Comparison of ENCODE assay signal across 11 cellular contexts in genomic region chr13:44818428-44818827, GRCh38.
DNase-seq lines count a peak whose midpoint lies in the region; ATAC-seq and TF ChIP-seq lines count a peak whose summit lies in the region.
"Had no signal": no experiment of that assay in that cellular context is flagged by ENCODE, and none has a peak within 500 bp of the region (broad histone marks: within the 10 kb centered on the region; RNA-seq: fewer than 3 reads in every experiment).

No MANE protein-coding gene starts in this region.

- peak; percentile 26 for DNase-seq in NCI-H2029 (lab: John Stamatoyannopoulos, UW)
- DNase-seq in NCI-H2029 treated with DMSO at 0.1 percent for 48 hours (lab: John Stamatoyannopoulos, UW): no peak
- peak; percentile 27 for DNase-seq in NCI-H345 (lab: John Stamatoyannopoulos, UW)
- DNase-seq in T47D (ENCODE audit: low read depth in 1 of 2, low spot score in 1 of 2): peak; percentile 23 to 60
- peak; percentile 81 for DNase-seq in neural progenitor cell (ENCODE audit: low spot score)
- DNase-seq in activated T-cell treated with anti-CD3 and anti-CD28 coated beads, Interleukin-2, amount 50 U/mL, for 72 hours: no peak
- no peak for DNase-seq in adrenal gland
- no peak for DNase-seq in T-cell
- DNase-seq: gastrocnemius medialis had no signal

- H3K4me1 Mint-ChIP-seq in neural progenitor cell: peaks cover 16% of the 10 kb centered on the region
- H3K4me1 Mint-ChIP-seq in activated T-cell treated with anti-CD3 and anti-CD28 coated beads, Interleukin-2, amount 50 U/mL, for 72 hours (ENCODE audit: low read depth): peaks cover 31% of the 10 kb centered on the region
- no peaks in the 10 kb centered on the region for H3K4me1 Mint-ChIP-seq in T-cell

- H4K20me1 ChIP-seq in neural progenitor cell (ENCODE audit: low read depth): no peaks in the 10 kb centered on the region

- no peaks in the 10 kb centered on the region for H3K79me2 ChIP-seq in neural progenitor cell (ENCODE audit: low read depth)

- intact Hi-C loops in adrenal gland (cut with DNase I): no loop called here

- H2AFZ ChIP-seq in neural progenitor cell (replicated peaks): peak overlapping the region; percentile 76

- H3K27me3 Mint-ChIP-seq in neural progenitor cell (ENCODE audit: insufficient read depth, low read depth): peaks cover 11% of the 10 kb centered on the region
- peaks cover 51% of the 10 kb centered on the region for H3K27me3 Mint-ChIP-seq in activated T-cell treated with anti-CD3 and anti-CD28 coated beads, Interleukin-2, amount 50 U/mL, for 72 hours (ENCODE audit: low read depth)
- peaks cover 3 to 10% of the 10 kb centered on the region in 2 donors for H3K27me3 Mint-ChIP-seq in T-cell

- TF ChIP-seq CTCF in neural progenitor cell (IDR thresholded peaks at IDR 0.05) (peak; percentile 64), adrenal gland (IDR thresholded peaks at IDR 0.05) (peak in 1 of 6 experiments; percentile 10)

- POLR2A ChIA-PET in T-cell (lab: Charles Lee): no interaction called here

- H3K27ac Mint-ChIP-seq in neural progenitor cell: no peak overlapping the region
- no peak overlapping the region for H3K27ac Mint-ChIP-seq in activated T-cell treated with anti-CD3 and anti-CD28 coated beads, Interleukin-2, amount 50 U/mL, for 72 hours
- H3K27ac Mint-ChIP-seq in T-cell: no peak overlapping the region

- H3F3A ChIP-seq in neural progenitor cell (ENCODE audit: low read depth): no peaks in the 10 kb centered on the region

- TF ChIP-seq POLR2A in adrenal gland (IDR thresholded peaks at IDR 0.05): no peak

- H3K4me2 ChIP-seq in neural progenitor cell: no peak overlapping the region

- H3K9ac ChIP-seq in neural progenitor cell: no peak overlapping the region

- H3K36me3 ChIP-seq in neural progenitor cell (no peaks in the 10 kb centered on the region), adrenal gland (replicated peaks in 1 of 2) (no peaks in the 10 kb centered on the region)
- H3K36me3 ChIP-seq: gastrocnemius medialis, vagina had no signal

- H3K4me3 ChIP-seq in neural progenitor cell: no peak overlapping the region
- no peak overlapping the region for H3K4me3 ChIP-seq in adrenal gland
- H3K4me3 ChIP-seq: gastrocnemius medialis, skin epidermis, vagina had no signal

- in situ Hi-C loops in T47D (cut with HindIII; ENCODE audit: low pct_unique_long_range_greater_than_20kb, low sequenced_read_pairs): no loop called here

- ATAC-seq in activated T-cell treated with anti-CD3 and anti-CD28 coated beads, Interleukin-2, amount 50 U/mL, for 72 hours (replicated peaks in 1 of 2): no peak
- no peak for ATAC-seq in T-cell (replicated peaks in 1 of 4)
- ATAC-seq: gastrocnemius medialis had no signal

- H3K27me3 ChIP-seq in neural progenitor cell: no peaks in the 10 kb centered on the region
- H3K27me3 ChIP-seq in adrenal gland: no peaks in the 10 kb centered on the region
- H3K27me3 ChIP-seq: gastrocnemius medialis, vagina had no signal

- H3K9me3 Mint-ChIP-seq in neural progenitor cell: no peaks in the 10 kb centered on the region
- H3K9me3 Mint-ChIP-seq in activated T-cell treated with anti-CD3 and anti-CD28 coated beads, Interleukin-2, amount 50 U/mL, for 72 hours: no peaks in the 10 kb centered on the region
- H3K9me3 Mint-ChIP-seq in T-cell: no peaks in the 10 kb centered on the region

- H3K4me1 ChIP-seq in neural progenitor cell (peaks cover 4% of the 10 kb centered on the region), adrenal gland (replicated peaks in 1 of 2) (peaks cover 8 to 16% of the 10 kb centered on the region in 2 donors)
- H3K4me1 ChIP-seq: vagina had no signal

- H3K27ac ChIP-seq in neural progenitor cell: no peak overlapping the region
- no peak overlapping the region for H3K27ac ChIP-seq in adrenal gland
- H3K27ac ChIP-seq: gastrocnemius medialis, skin epidermis, vagina had no signal

- WGBS in adrenal gland, 4 donors: 74 to 84% (median 77%) methylated on average over 6 of the region's 6 CpGs

- H3K36me3 Mint-ChIP-seq in neural progenitor cell (no peaks in the 10 kb centered on the region), T-cell (no peaks in the 10 kb centered on the region)
- H3K36me3 Mint-ChIP-seq in activated T-cell treated with anti-CD3 and anti-CD28 coated beads, Interleukin-2, amount 50 U/mL, for 72 hours (ENCODE audit: insufficient read depth in 2 of 2): peaks cover 0 to 2% of the 10 kb centered on the region in 2 donors

- CTCF ChIA-PET in T-cell (lab: Charles Lee): interaction anchor here in 1 of 2 donors (0.7 kb wide), 1 partner anchor 887 kb away, joined by 3 read pairs; no protein-coding TSS in a partner anchor

- H3K4me3 Mint-ChIP-seq in neural progenitor cell (no peak overlapping the region), T-cell (no peak overlapping the region)
- no peak overlapping the region for H3K4me3 Mint-ChIP-seq in activated T-cell treated with anti-CD3 and anti-CD28 coated beads, Interleukin-2, amount 50 U/mL, for 72 hours

- H3K9me3 ChIP-seq in neural progenitor cell (ENCODE audit: low read depth) (no peaks in the 10 kb centered on the region), adrenal gland (replicated peaks in 1 of 3) (no peaks in the 10 kb centered on the region)
- H3K9me3 ChIP-seq: gastrocnemius medialis, vagina had no signal

Comparison
In these comparisons a context has a peak if more than half of its experiments do, and no peak if none do; other contexts are left out.
1. DNase-seq: peak in NCI-H2029 (single experiment), NCI-H345 (single experiment), T47D (2 of 2) and neural progenitor cell (single experiment); none in NCI-H2029 treated with DMSO at 0.1 percent for 48 hours (single experiment), activated T-cell treated with anti-CD3 and anti-CD28 coated beads, Interleukin-2, amount 50 U/mL, for 72 hours (0 of 2), adrenal gland (0 of 7) and T-cell (0 of 34).